Comparison of ENCODE assay signal across 11 cellular contexts in genomic region chr16:68298312-68298711, GRCh38. TPM values are rescaled to one million over a fixed set of nuclear protein-coding genes. Genes with fewer than 3 reads are reported as not detected.
DNase-seq lines count a peak whose midpoint lies in the region; ATAC-seq, FAIRE-seq and TF ChIP-seq lines count a peak whose summit lies in the region.
"Had no signal": no experiment of that assay in that cellular context is flagged by ENCODE, and none has a peak within 500 bp of the region (broad histone marks: within the 10 kb centered on the region; RNA-seq: fewer than 3 reads in every experiment).

No MANE protein-coding gene starts in this region.

- peaks cover 9% of the 10 kb centered on the region for H4K20me1 ChIP-seq in keratinocyte (ENCODE audit: control insufficient read depth, extremely low read depth, insufficient read depth, low read length)

- H3K4me1 ChIP-seq in heart left ventricle (peaks cover 0 to 54% (median 25%) of the 10 kb centered on the region in 12 donors), keratinocyte (ENCODE audit: control insufficient read depth, extremely low read depth, insufficient read depth, low read length) (peaks cover 35% of the 10 kb centered on the region), thymus (ENCODE audit: control insufficient read depth, insufficient read depth, low read length) (no peaks in the 10 kb centered on the region)

- dilution Hi-C loops in keratinocyte (cut with MboI; ENCODE audit: extremely low pct_ligation_motif_present, low sequenced_read_pairs) = no loop called here

- H3K9me1 ChIP-seq in keratinocyte (ENCODE audit: control insufficient read depth, extremely low read depth, insufficient read depth, low read length) = no peaks in the 10 kb centered on the region

- H3K79me2 ChIP-seq in keratinocyte (ENCODE audit: control insufficient read depth, insufficient read depth, low read length) = peaks cover 2% of the 10 kb centered on the region

- intact Hi-C loops in heart left ventricle (cut with DNase I) = loop anchor here in 3 of 10 donors (5.0 kb wide), 1 partner anchor 36 kb away; the partner anchor contains the start of gene SLC7A6 (in 3 of the 3)
- intact Hi-C loops in cardiac septum (cut with DNase I) = loop anchor here (5.0 kb wide), 1 partner anchor 36 kb away; the partner anchor contains the start of gene SLC7A6

- ATAC-seq in heart left ventricle = no peak
- ATAC-seq: effector memory CD8-positive, alpha-beta T cell had no signal

- H3K4me2 ChIP-seq in keratinocyte (ENCODE audit: control insufficient read depth, extremely low read depth, insufficient read depth, low read depth, low read length) = peak overlapping the region; percentile 57

- H3K27ac ChIP-seq in heart left ventricle (peak overlapping the region in 11 of 12 donors; percentile 42 to 91 (median 66)), keratinocyte (ENCODE audit: control insufficient read depth, insufficient read depth, low read length) (peak overlapping the region; percentile 92), thymus (ENCODE audit: low read depth) (peak overlapping the region; percentile 46), coronary artery (peak overlapping the region in 1 of 2 donors; percentile 65)

- TF ChIP-seq POLR2A in heart left ventricle (IDR thresholded peaks at IDR 0.05) = no peak

- H3K27me3 ChIP-seq in heart left ventricle (no peaks in the 10 kb centered on the region), keratinocyte (ENCODE audit: control insufficient read depth, extremely low read depth, insufficient read depth, low read length) (no peaks in the 10 kb centered on the region), thymus (ENCODE audit: control insufficient read depth, insufficient read depth) (no peaks in the 10 kb centered on the region)

- H3K9ac ChIP-seq in keratinocyte (ENCODE audit: control insufficient read depth, extremely low read depth, insufficient read depth, low read length) = no peak overlapping the region

- no peak for FAIRE-seq in keratinocyte (lab: Jason Lieb, UNC)

- WGBS in heart left ventricle, 4 donors = 53 to 82% (median 76%) methylated on average over 2 to 3 of the region's 3 CpGs
- 96% methylated on average over 3 of the region's 3 CpGs for WGBS in thymus

- TF ChIP-seq CTCF in heart left ventricle (IDR thresholded peaks at IDR 0.05) = no peak
- no peak for TF ChIP-seq CTCF in keratinocyte (optimal IDR thresholded peaks at IDR 0.05 in 1 of 3, IDR thresholded peaks at IDR 0.05 in 1 of 3, conservative IDR thresholded peaks at IDR 0.05 in 1 of 3; ENCODE audit: extremely low read depth in 1 of 3, insufficient read depth in 2 of 3, low read length in 3 of 3)
- no peak for TF ChIP-seq CTCF in coronary artery (IDR thresholded peaks at IDR 0.05)

- peak overlapping the region; percentile 46 for H3K27ac Mint-ChIP-seq in activated naive CD8-positive, alpha-beta T cell treated with anti-CD3 and anti-CD28 coated beads for 36 hours
- H3K27ac Mint-ChIP-seq: H9 had no signal

- no peak for DNase-seq in heart left ventricle
- no peak for DNase-seq in cardiac septum (ENCODE audit: low spot score)
- DNase-seq in activated naive CD8-positive, alpha-beta T cell treated with anti-CD3 and anti-CD28 coated beads for 36 hours = no peak
- DNase-seq in keratinocyte (ENCODE audit: low read depth, low spot score) = no peak
- no peak for DNase-seq in globus pallidus (ENCODE audit: low spot score)
- no peak for DNase-seq in NCI-H128 (lab: John Stamatoyannopoulos, UW; ENCODE audit: unreplicated experiment)
- no peak for DNase-seq in coronary artery (ENCODE audit: low spot score)
- DNase-seq: activated CD4-positive, alpha-beta T cell treated with anti-CD3 and anti-CD28 coated beads, Interleukin-2, amount 50 U/mL, for 48 hours; effector memory CD8-positive, alpha-beta T cell; H9 had no signal

- H2AFZ ChIP-seq in keratinocyte (ENCODE audit: control insufficient read depth, low read length) = no peak overlapping the region

- no peaks in the 10 kb centered on the region for H3K27me3 Mint-ChIP-seq in activated naive CD8-positive, alpha-beta T cell treated with anti-CD3 and anti-CD28 coated beads for 36 hours
- H3K27me3 Mint-ChIP-seq: effector memory CD8-positive, alpha-beta T cell had no signal

- no peak overlapping the region for H3K4me3 Mint-ChIP-seq in activated naive CD8-positive, alpha-beta T cell treated with anti-CD3 and anti-CD28 coated beads for 36 hours
- H3K4me3 Mint-ChIP-seq: effector memory CD8-positive, alpha-beta T cell; H9 had no signal

- no peaks in the 10 kb centered on the region for H3K9me3 Mint-ChIP-seq in activated naive CD8-positive, alpha-beta T cell treated with anti-CD3 and anti-CD28 coated beads for 36 hours
- H3K9me3 Mint-ChIP-seq: effector memory CD8-positive, alpha-beta T cell; H9 had no signal

- H3K9me3 ChIP-seq in heart left ventricle (no peaks in the 10 kb centered on the region), keratinocyte (ENCODE audit: control insufficient read depth, low read depth, low read length) (no peaks in the 10 kb centered on the region), thymus (ENCODE audit: control insufficient read depth) (no peaks in the 10 kb centered on the region)

- H3K36me3 Mint-ChIP-seq in activated naive CD8-positive, alpha-beta T cell treated with anti-CD3 and anti-CD28 coated beads for 36 hours = peaks cover 32% of the 10 kb centered on the region

- H3K4me3 ChIP-seq in heart left ventricle (no peak overlapping the region), keratinocyte (ENCODE audit: control insufficient read depth in 2 of 3, extremely low read depth in 1 of 3, insufficient read depth in 2 of 3, low read depth in 1 of 3, low read length in 3 of 3) (no peak overlapping the region), thymus (ENCODE audit: low read length) (no peak overlapping the region), coronary artery (no peak overlapping the region)

- H3K36me3 ChIP-seq in heart left ventricle (peaks cover 0 to 100% (median 99%) of the 10 kb centered on the region in 9 donors), keratinocyte (ENCODE audit: control insufficient read depth in 2 of 2, extremely low read depth in 1 of 2, insufficient read depth in 2 of 2, low read length in 2 of 2) (peaks cover 26 to 60% of the 10 kb centered on the region in 2 experiments), thymus (ENCODE audit: control insufficient read depth, insufficient read depth) (peaks cover 86% of the 10 kb centered on the region)

- peaks cover 8% of the 10 kb centered on the region for H3K4me1 Mint-ChIP-seq in activated naive CD8-positive, alpha-beta T cell treated with anti-CD3 and anti-CD28 coated beads for 36 hours

RNA-seq across cellular contexts. Expression of gene SLC7A6OS, which starts 12.4 kb away (rescaled TPM):
- total RNA-seq in heart left ventricle = 10 to 100 TPM in 6 of 9 donors, 1 to 10 TPM in 3; 8.1 to 16.2 (median 11.2) TPM
- polyA plus RNA-seq in heart left ventricle = 1 to 10 TPM; 9.6 to 9.9 TPM
- total RNA-seq in cardiac septum = 14.5 TPM
- total RNA-seq in activated naive CD8-positive, alpha-beta T cell treated with anti-CD3 and anti-CD28 coated beads for 36 hours = 10 to 100 TPM; 23.0 to 23.3 TPM
- polyA plus RNA-seq in keratinocyte = 9.5 to 12.6 TPM (median 9.8 TPM) in 3 replicates
- 36.8 TPM for polyA plus RNA-seq in keratinocyte (2011; ENCODE audit: low read depth)
- polyA plus RNA-seq in keratinocyte (2011; cell fraction: cytosol; rRNA removed) = 6.5 and 7.8 TPM in 2 replicates
- 13.1 and 14.7 TPM in 2 replicates for polyA plus RNA-seq in keratinocyte (2011; cell fraction: nucleus; rRNA removed)
- polyA plus RNA-seq in keratinocyte (2012; ENCODE audit: low replicate concordance) = 8.5 and 11.8 TPM in 2 replicates
- 3.0 to 7.2 TPM (median 5.6 TPM) in 3 replicates for polyA minus RNA-seq in keratinocyte
- 3.5 TPM for polyA minus RNA-seq in keratinocyte (2011; cell fraction: cytosol; rRNA and poly(A)+ RNA removed)
- polyA minus RNA-seq in keratinocyte (2011; cell fraction: nucleus; rRNA and poly(A)+ RNA removed) = 4.0 and 5.4 TPM in 2 replicates
- 12.8 TPM for polyA plus RNA-seq in thymus

RNA-seq across cellular contexts. Expression of gene PRMT7, which starts 12.5 kb away (rescaled TPM):
- 10 to 100 TPM; 21.9 to 34.0 (median 30.7) TPM for total RNA-seq in heart left ventricle
- 10 to 100 TPM; 21.0 to 37.4 TPM for polyA plus RNA-seq in heart left ventricle
- total RNA-seq in cardiac septum = 24.2 TPM
- total RNA-seq in activated naive CD8-positive, alpha-beta T cell treated with anti-CD3 and anti-CD28 coated beads for 36 hours = 10 to 100 TPM; 68.9 to 72.0 TPM
- polyA plus RNA-seq in keratinocyte = 25.8 to 30.2 TPM (median 27.4 TPM) in 3 replicates
- polyA plus RNA-seq in keratinocyte (2011; ENCODE audit: low read depth) = 23.5 TPM
- polyA plus RNA-seq in keratinocyte (2011; cell fraction: cytosol; rRNA removed) = 12.3 and 14.4 TPM in 2 replicates
- polyA plus RNA-seq in keratinocyte (2011; cell fraction: nucleus; rRNA removed) = 58.2 and 68.9 TPM in 2 replicates
- 17.3 and 22.9 TPM in 2 replicates for polyA plus RNA-seq in keratinocyte (2012; ENCODE audit: low replicate concordance)
- 33.4 to 44.0 TPM (median 35.0 TPM) in 3 replicates for polyA minus RNA-seq in keratinocyte
- polyA minus RNA-seq in keratinocyte (2011; cell fraction: cytosol; rRNA and poly(A)+ RNA removed) = 39.1 TPM
- polyA minus RNA-seq in keratinocyte (2011; cell fraction: nucleus; rRNA and poly(A)+ RNA removed) = 24.9 and 36.1 TPM in 2 replicates
- 65.5 TPM for polyA plus RNA-seq in thymus

RNA-seq across cellular contexts. Expression of gene SLC7A6, which starts 34.0 kb away (rescaled TPM):
- total RNA-seq in heart left ventricle = 10 to 100 TPM; 32.7 to 76.0 (median 45.1) TPM
- 10 to 100 TPM; 45.6 to 50.5 TPM for polyA plus RNA-seq in heart left ventricle
- total RNA-seq in cardiac septum = 42.4 TPM
- 10 to 100 TPM; 65.9 to 69.9 TPM for total RNA-seq in activated naive CD8-positive, alpha-beta T cell treated with anti-CD3 and anti-CD28 coated beads for 36 hours
- polyA plus RNA-seq in keratinocyte = 35.0 to 45.9 TPM (median 43.4 TPM) in 3 replicates
- 11.6 TPM for polyA plus RNA-seq in keratinocyte (2011; ENCODE audit: low read depth)
- 15.5 and 20.5 TPM in 2 replicates for polyA plus RNA-seq in keratinocyte (2011; cell fraction: cytosol; rRNA removed)
- 113 and 126 TPM in 2 replicates for polyA plus RNA-seq in keratinocyte (2011; cell fraction: nucleus; rRNA removed)
- 13.9 and 24.3 TPM in 2 replicates for polyA plus RNA-seq in keratinocyte (2012; ENCODE audit: low replicate concordance)
- 85.4 to 135 TPM (median 106 TPM) in 3 replicates for polyA minus RNA-seq in keratinocyte
- polyA minus RNA-seq in keratinocyte (2011; cell fraction: cytosol; rRNA and poly(A)+ RNA removed) = 28.0 TPM
- 70.1 and 116 TPM in 2 replicates for polyA minus RNA-seq in keratinocyte (2011; cell fraction: nucleus; rRNA and poly(A)+ RNA removed)
- polyA plus RNA-seq in thymus = 47.3 TPM

RNA-seq across cellular contexts. Expression of gene PLA2G15, which starts 53.1 kb away (rescaled TPM):
- total RNA-seq in heart left ventricle = 10 to 100 TPM; 27.3 to 68.0 (median 45.4) TPM
- 10 to 100 TPM; 25.8 to 66.6 TPM for polyA plus RNA-seq in heart left ventricle
- total RNA-seq in cardiac septum = 46.7 TPM
- total RNA-seq in activated naive CD8-positive, alpha-beta T cell treated with anti-CD3 and anti-CD28 coated beads for 36 hours = 1 to 10 TPM; 7.9 to 8.0 TPM
- polyA plus RNA-seq in keratinocyte = 9.2 to 16.6 TPM (median 12.1 TPM) in 3 replicates
- polyA plus RNA-seq in keratinocyte (2011; ENCODE audit: low read depth) = 11.9 TPM
- 4.5 and 7.1 TPM in 2 replicates for polyA plus RNA-seq in keratinocyte (2011; cell fraction: cytosol; rRNA removed)
- polyA plus RNA-seq in keratinocyte (2011; cell fraction: nucleus; rRNA removed) = 26.5 and 29.3 TPM in 2 replicates
- polyA plus RNA-seq in keratinocyte (2012; ENCODE audit: low replicate concordance) = 11.6 and 11.8 TPM in 2 replicates
- polyA minus RNA-seq in keratinocyte = 11.7 to 22.2 TPM (median 18.8 TPM) in 3 replicates
- 13.6 TPM for polyA minus RNA-seq in keratinocyte (2011; cell fraction: cytosol; rRNA and poly(A)+ RNA removed)
- polyA minus RNA-seq in keratinocyte (2011; cell fraction: nucleus; rRNA and poly(A)+ RNA removed) = 21.2 and 24.3 TPM in 2 replicates
- polyA plus RNA-seq in thymus = 13.1 TPM
